ENCODE assay signal across 1 cellular context in genomic region chrX:40434947-40435346, GRCh38.
TF ChIP-seq lines count a peak whose summit lies in the region.

No MANE protein-coding gene starts in this region.

TF ChIP-seq in SK-N-SH treated with all-trans-retinoic acid at 6 μM for 48 hours, 23 proteins besides CTCF, POLR2A, EP300 and RAD21 (continued from another document):
- TF ChIP-seq TSHZ2 (CRISPR knock-in tag; IDR thresholded peaks at IDR 0.05) (peak; percentile 83), TCF4 (CRISPR knock-in tag; IDR thresholded peaks at IDR 0.05; ENCODE audit: borderline replicate concordance) (peak; percentile 36; the same call in 1 of the 2 replicates), ZFP30 (CRISPR knock-in tag; IDR thresholded peaks at IDR 0.05) (no peak), ESRRG (CRISPR knock-in tag; IDR thresholded peaks at IDR 0.05) (no peak), PPARA (CRISPR knock-in tag; IDR thresholded peaks at IDR 0.05; ENCODE audit: borderline replicate concordance) (no peak), PATZ1 (CRISPR knock-in tag; IDR thresholded peaks at IDR 0.05; ENCODE audit: borderline replicate concordance) (no peak), TOX (CRISPR knock-in tag; IDR thresholded peaks at IDR 0.05; ENCODE audit: borderline replicate concordance) (no peak), ZNF8 (CRISPR knock-in tag; IDR thresholded peaks at IDR 0.05) (no peak), BACH2 (CRISPR knock-in tag; IDR thresholded peaks at IDR 0.05; ENCODE audit: borderline replicate concordance) (peak; percentile 17; the same call in 1 of the 2 replicates), CREB5 (CRISPR knock-in tag; IDR thresholded peaks at IDR 0.05; ENCODE audit: low read depth) (no peak), SNAI2 (CRISPR knock-in tag; IDR thresholded peaks at IDR 0.05) (no peak), GLIS3 (CRISPR knock-in tag; IDR thresholded peaks at IDR 0.05) (no peak), RARB (CRISPR knock-in tag; IDR thresholded peaks at IDR 0.05) (no peak), ISL1 (CRISPR knock-in tag; IDR thresholded peaks at IDR 0.05) (0 out of 2 replicates have a peak, but pooled peaks have one; percentile 18)
